In genomic region chr2:9836074-9836473, GRCh38 we compare ENCODE assay signal across 26 cellular contexts.
"Had no signal": no experiment of that assay in that cellular context is flagged by ENCODE, and none has a peak within 500 bp of the region (broad histone marks: within the 10 kb centered on the region; RNA-seq: fewer than 3 reads in every experiment).

No MANE protein-coding gene starts in this region.

- DNase-seq: activated CD4-positive, alpha-beta T cell treated with anti-CD3 and anti-CD28 coated beads for 48 hours; activated CD4-positive, alpha-beta T cell treated with anti-CD3 and anti-CD28 coated beads, Interleukin-2, amount 50 U/mL, for 4 hours; activated CD4-positive, CD25-positive, alpha-beta regulatory T cell treated with anti-CD3 and anti-CD28 coated beads, Interleukin-2, amount 50 U/mL, for 72 hours; activated CD8-positive, alpha-beta memory T cell treated with anti-CD3 and anti-CD28 coated beads, Interleukin-2, amount 50 U/mL, for 48 hours; activated CD8-positive, alpha-beta T cell treated with anti-CD3 and anti-CD28 coated beads, Interleukin-2, amount 10 ng/mL, durations not matched to agents 7 days and 5 days; activated naive CD4-positive, alpha-beta T cell treated with anti-CD3 and anti-CD28 coated beads, Interleukin-2, amount 50 U/mL, for 16 hours; activated naive CD8-positive, alpha-beta T cell treated with anti-CD3 and anti-CD28 coated beads, Interleukin-2, amount 10 ng/mL, durations not matched to agents 7 days and 5 days; activated T-cell treated with anti-CD3 and anti-CD28 coated beads, Interleukin-2, amount 50 U/mL, for 1 hour; aorta; KG1; MG63; MV-4-11; NCI-H1092 treated with DMSO at 0.1 percent for 48 hours; NCI-H1417 treated with DMSO at 0.1 percent for 48 hours; NCI-H1694; NCI-H2029; NCI-H2107; NCI-H345; NCI-H510A; NCI-H526 treated with DMSO at 0.1 percent for 48 hours; PC-3; SIG-M5; T-helper 17 cell; T-helper 9 cell had no signal

- H3K36me3 ChIP-seq: breast epithelium, MG63 had no signal

- ATAC-seq: activated CD8-positive, alpha-beta T cell treated with anti-CD3 and anti-CD28 coated beads, Interleukin-2, amount 10 ng/mL, durations not matched to agents 7 days and 5 days; PC-3; T-helper 17 cell; WTC11 had no signal

- H3K27me3 ChIP-seq: breast epithelium, MG63 had no signal

- H3K27ac ChIP-seq: breast epithelium had no signal

- H3K4me1 ChIP-seq: breast epithelium had no signal

- H3K9me3 ChIP-seq: breast epithelium, MG63 had no signal

- H3K4me3 ChIP-seq: breast epithelium, MG63 had no signal
